8 cellular contexts compared by ENCODE assay signal in the genomic region with DNA sequence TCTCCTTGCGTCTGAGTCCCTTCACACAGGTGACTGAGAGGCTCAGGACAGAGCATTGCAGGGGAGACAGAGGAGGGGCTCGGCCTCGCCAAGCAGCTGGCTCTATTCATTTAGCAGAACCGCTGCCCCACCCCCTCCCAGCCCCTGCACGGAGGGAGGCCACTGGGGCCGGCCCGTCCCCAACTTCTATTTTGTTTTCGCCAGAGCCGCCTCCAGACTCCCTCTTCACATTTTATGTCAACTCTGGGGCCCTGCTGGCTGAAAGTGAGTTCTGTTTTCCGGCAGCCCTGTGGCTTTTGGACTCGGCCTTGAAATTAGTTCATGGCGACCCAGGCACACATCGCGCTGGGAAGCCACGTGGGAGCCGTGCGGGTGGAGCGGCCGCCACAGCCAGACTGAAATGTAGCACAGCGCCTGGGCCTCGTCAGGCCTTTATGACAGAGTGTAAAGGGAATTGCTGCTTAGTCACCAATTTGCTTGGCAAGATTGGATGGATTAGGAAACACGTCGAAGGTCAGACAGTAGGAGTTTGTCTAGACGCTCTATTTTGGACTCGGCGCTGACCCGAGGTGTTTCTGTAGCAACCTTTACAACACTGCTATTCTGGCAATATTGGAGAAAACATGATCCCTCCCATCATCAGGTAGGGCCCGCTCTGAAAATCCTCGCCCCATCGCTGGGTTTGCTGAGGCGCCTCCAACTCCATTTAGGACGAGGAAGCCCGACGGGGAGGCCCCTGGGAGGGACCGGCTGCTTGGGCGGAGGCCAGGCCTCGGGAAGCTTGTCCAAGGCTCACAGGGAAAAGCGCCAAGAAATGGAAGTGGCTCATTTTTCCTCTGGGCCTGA.
A peak's percentile ranks its signal among the peaks of the same experiment; 100 is the strongest.
DNase-seq lines count a peak whose midpoint lies in the region; ATAC-seq and TF ChIP-seq lines count a peak whose summit lies in the region.

No MANE protein-coding gene starts in this region.

- peak overlapping the region; percentile 40 for H3K9ac ChIP-seq in adipocyte (ENCODE audit: low read length)

- H3K4me3 ChIP-seq in adipocyte (ENCODE audit: low read length) = peak overlapping the region; percentile 13
- no peak overlapping the region for H3K4me3 ChIP-seq in heart left ventricle

- no peak for TF ChIP-seq POLR2A in heart left ventricle (IDR thresholded peaks at IDR 0.05)

- 35 to 44% (median 40%) methylated on average over 37 to 38 of the region's 38 CpGs for WGBS in heart left ventricle, 4 donors

- H3K9me3 ChIP-seq in adipocyte (ENCODE audit: control insufficient read depth, low read length) = peaks cover 20% of the 10 kb centered on the region
- H3K9me3 ChIP-seq in heart left ventricle = peaks cover 0 to 20% (median 0%) of the 10 kb centered on the region in 12 donors

- H3K36me3 ChIP-seq in adipocyte (ENCODE audit: control insufficient read depth, insufficient read depth, low read length, severe bottlenecking) (no peaks in the 10 kb centered on the region), heart left ventricle (no peaks in the 10 kb centered on the region)

- H3K27me3 ChIP-seq in adipocyte (replicated peaks; ENCODE audit: control insufficient read depth, insufficient read depth, low read length) (peaks cover 20% of the 10 kb centered on the region), heart left ventricle (no peaks in the 10 kb centered on the region)

- peak overlapping the region in 11 of 12 donors; percentile 16 to 87 (median 58) for H3K27ac ChIP-seq in heart left ventricle

- peak in 1 of 12 donors; percentile 16 for TF ChIP-seq CTCF in heart left ventricle (IDR thresholded peaks at IDR 0.05)

- H3K4me1 ChIP-seq in adipocyte (ENCODE audit: control insufficient read depth, insufficient read depth, low read length) = peaks cover 22% of the 10 kb centered on the region
- H3K4me1 ChIP-seq in heart left ventricle = peaks cover 0 to 35% (median 11%) of the 10 kb centered on the region in 12 donors

- intact Hi-C loops in heart left ventricle (cut with DNase I) = no loop called here
- intact Hi-C loops in posterior vena cava (cut with DNase I) = no loop called here

- DNase-seq in COR-L47 (lab: John Stamatoyannopoulos, UW) (peak; percentile 32), adipocyte (ENCODE audit: low read depth) (peak; percentile 85), heart left ventricle (peak; percentile 84 to 91 (median 89)), posterior vena cava (ENCODE audit: low spot score) (peak; percentile 97), NCI-H2029 treated with DMSO at 0.1 percent for 48 hours (lab: John Stamatoyannopoulos, UW) (no peak), HuH-7.5 (ENCODE audit: low spot score) (no peak), GM19240 (ENCODE audit: insufficient read length, low spot score) (no peak)

- peak; percentile 84 to 92 (median 88) for ATAC-seq in heart left ventricle
- ATAC-seq in HG02642 (IDR thresholded peaks at IDR 0.05; ENCODE audit: poor library complexity, unreplicated experiment) = no peak

Comparison
In these comparisons a context has a peak if more than half of its experiments do, and no peak if none do; other contexts are left out.
1. DNase-seq: peak in COR-L47 (single experiment), adipocyte (single experiment), heart left ventricle (5 of 5) and posterior vena cava (single experiment); none in NCI-H2029 treated with DMSO at 0.1 percent for 48 hours (single experiment), HuH-7.5 (single experiment) and GM19240 (single experiment).